In the genomic region with DNA sequence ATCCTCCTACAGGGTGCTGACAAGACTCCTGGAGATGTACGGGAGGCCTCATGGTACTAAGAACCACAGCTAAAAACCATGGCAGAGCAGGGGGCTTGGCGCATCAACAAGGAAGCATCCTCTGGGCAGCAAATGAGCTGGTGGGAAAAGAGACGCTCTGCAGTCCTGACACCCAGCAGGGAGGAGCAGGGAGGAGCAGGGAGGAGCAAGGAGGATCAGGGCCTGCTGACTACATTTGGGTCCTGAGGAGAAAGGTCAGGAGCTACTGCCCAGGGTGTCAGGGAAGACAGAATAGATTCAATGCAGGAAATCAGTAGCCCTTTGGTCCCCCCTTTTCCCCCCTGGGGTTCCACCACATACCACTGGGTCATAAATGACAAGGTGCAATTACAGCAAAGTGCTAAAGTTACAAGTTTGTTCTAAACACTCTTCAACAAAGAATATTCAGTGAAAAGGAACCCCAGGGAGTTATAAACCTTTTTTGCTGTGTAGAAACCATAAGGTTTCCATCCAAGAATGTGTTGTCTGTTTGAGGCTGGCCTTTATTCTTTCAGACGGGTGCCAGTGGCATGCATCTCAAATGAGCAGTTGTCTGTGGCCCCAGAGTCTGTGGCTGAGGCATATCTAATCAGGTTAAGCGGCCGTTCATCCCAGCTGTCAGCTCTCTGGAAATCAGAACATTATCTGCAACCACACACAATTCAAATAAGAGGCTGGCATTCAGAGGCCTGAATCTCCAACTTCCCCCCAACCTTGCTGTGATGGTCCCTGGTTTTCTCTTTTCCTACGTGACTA, we compare ENCODE assay signal across 1 cellular context.
TF ChIP-seq lines count a peak whose summit lies in the region.

No MANE protein-coding gene starts in this region.

TF ChIP-seq in GM23338, 12 proteins besides CTCF, POLR2A, EP300 and RAD21 (continued from another document):
- TF ChIP-seq, protein P1, sequence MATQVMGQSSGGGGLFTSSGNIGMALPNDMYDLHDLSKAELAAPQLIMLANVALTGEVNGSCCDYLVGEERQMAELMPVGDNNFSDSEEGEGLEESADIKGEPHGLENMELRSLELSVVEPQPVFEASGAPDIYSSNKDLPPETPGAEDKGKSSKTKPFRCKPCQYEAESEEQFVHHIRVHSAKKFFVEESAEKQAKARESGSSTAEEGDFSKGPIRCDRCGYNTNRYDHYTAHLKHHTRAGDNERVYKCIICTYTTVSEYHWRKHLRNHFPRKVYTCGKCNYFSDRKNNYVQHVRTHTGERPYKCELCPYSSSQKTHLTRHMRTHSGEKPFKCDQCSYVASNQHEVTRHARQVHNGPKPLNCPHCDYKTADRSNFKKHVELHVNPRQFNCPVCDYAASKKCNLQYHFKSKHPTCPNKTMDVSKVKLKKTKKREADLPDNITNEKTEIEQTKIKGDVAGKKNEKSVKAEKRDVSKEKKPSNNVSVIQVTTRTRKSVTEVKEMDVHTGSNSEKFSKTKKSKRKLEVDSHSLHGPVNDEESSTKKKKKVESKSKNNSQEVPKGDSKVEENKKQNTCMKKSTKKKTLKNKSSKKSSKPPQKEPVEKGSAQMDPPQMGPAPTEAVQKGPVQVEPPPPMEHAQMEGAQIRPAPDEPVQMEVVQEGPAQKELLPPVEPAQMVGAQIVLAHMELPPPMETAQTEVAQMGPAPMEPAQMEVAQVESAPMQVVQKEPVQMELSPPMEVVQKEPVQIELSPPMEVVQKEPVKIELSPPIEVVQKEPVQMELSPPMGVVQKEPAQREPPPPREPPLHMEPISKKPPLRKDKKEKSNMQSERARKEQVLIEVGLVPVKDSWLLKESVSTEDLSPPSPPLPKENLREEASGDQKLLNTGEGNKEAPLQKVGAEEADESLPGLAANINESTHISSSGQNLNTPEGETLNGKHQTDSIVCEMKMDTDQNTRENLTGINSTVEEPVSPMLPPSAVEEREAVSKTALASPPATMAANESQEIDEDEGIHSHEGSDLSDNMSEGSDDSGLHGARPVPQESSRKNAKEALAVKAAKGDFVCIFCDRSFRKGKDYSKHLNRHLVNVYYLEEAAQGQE (IDR thresholded peaks at IDR 0.05; ENCODE audit: unreplicated experiment), result no peak
- TF ChIP-seq, protein P2, sequence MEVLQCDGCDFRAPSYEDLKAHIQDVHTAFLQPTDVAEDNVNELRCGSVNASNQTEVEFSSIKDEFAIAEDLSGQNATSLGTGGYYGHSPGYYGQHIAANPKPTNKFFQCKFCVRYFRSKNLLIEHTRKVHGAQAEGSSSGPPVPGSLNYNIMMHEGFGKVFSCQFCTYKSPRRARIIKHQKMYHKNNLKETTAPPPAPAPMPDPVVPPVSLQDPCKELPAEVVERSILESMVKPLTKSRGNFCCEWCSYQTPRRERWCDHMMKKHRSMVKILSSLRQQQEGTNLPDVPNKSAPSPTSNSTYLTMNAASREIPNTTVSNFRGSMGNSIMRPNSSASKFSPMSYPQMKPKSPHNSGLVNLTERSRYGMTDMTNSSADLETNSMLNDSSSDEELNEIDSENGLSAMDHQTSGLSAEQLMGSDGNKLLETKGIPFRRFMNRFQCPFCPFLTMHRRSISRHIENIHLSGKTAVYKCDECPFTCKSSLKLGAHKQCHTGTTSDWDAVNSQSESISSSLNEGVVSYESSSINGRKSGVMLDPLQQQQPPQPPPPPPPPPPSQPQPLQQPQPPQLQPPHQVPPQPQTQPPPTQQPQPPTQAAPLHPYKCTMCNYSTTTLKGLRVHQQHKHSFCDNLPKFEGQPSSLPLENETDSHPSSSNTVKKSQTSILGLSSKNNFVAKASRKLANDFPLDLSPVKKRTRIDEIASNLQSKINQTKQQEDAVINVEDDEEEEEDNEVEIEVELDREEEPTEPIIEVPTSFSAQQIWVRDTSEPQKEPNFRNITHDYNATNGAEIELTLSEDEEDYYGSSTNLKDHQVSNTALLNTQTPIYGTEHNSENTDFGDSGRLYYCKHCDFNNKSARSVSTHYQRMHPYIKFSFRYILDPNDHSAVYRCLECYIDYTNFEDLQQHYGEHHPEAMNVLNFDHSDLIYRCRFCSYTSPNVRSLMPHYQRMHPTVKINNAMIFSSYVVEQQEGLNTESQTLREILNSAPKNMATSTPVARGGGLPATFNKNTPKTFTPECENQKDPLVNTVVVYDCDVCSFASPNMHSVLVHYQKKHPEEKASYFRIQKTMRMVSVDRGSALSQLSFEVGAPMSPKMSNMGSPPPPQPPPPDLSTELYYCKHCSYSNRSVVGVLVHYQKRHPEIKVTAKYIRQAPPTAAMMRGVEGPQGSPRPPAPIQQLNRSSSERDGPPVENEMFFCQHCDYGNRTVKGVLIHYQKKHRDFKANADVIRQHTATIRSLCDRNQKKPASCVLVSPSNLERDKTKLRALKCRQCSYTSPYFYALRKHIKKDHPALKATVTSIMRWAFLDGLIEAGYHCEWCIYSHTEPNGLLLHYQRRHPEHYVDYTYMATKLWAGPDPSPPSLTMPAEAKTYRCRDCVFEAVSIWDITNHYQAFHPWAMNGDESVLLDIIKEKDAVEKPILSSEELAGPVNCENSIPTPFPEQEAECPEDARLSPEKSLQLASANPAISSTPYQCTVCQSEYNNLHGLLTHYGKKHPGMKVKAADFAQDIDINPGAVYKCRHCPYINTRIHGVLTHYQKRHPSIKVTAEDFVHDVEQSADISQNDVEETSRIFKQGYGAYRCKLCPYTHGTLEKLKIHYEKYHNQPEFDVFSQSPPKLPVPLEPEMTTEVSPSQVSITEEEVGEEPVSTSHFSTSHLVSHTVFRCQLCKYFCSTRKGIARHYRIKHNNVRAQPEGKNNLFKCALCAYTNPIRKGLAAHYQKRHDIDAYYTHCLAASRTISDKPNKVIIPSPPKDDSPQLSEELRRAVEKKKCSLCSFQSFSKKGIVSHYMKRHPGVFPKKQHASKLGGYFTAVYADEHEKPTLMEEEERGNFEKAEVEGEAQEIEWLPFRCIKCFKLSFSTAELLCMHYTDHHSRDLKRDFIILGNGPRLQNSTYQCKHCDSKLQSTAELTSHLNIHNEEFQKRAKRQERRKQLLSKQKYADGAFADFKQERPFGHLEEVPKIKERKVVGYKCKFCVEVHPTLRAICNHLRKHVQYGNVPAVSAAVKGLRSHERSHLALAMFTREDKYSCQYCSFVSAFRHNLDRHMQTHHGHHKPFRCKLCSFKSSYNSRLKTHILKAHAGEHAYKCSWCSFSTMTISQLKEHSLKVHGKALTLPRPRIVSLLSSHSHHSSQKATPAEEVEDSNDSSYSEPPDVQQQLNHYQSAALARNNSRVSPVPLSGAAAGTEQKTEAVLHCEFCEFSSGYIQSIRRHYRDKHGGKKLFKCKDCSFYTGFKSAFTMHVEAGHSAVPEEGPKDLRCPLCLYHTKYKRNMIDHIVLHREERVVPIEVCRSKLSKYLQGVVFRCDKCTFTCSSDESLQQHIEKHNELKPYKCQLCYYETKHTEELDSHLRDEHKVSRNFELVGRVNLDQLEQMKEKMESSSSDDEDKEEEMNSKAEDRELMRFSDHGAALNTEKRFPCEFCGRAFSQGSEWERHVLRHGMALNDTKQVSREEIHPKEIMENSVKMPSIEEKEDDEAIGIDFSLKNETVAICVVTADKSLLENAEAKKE (CRISPR knock-in tag; IDR thresholded peaks at IDR 0.05), result no peak
- TF ChIP-seq NANOG (IDR thresholded peaks at IDR 0.05; ENCODE audit: borderline replicate concordance) (no peak), EZH2phosphoT487 (IDR thresholded peaks at IDR 0.05; ENCODE audit: unreplicated experiment) (no peak)
